8 cellular contexts compared by ENCODE assay signal in genomic region chr5:172186114-172186695, GRCh38. TPM values are rescaled to one million over a fixed set of nuclear protein-coding genes. Genes with fewer than 3 reads are reported as not detected.
DNase-seq lines count a peak whose midpoint lies in the region; ATAC-seq and TF ChIP-seq lines count a peak whose summit lies in the region.

No MANE protein-coding gene starts in this region.

- no peaks in the 10 kb centered on the region for H3K27me3 Mint-ChIP-seq in stimulated activated naive CD8-positive, alpha-beta T cell treated with anti-CD3 and anti-CD28 coated beads, Interleukin-15, Interleukin-2, amounts not matched to agents 100 ng/mL and 50 ng/mL, for 24 hours

- H3K27me3 ChIP-seq in brain microvascular endothelial cell (replicated peaks) (no peaks in the 10 kb centered on the region), mononuclear cell (ENCODE audit: insufficient read depth, low read length) (no peaks in the 10 kb centered on the region)

- no peak overlapping the region for H3K27ac ChIP-seq in brain microvascular endothelial cell

- in situ Hi-C loops in brain microvascular endothelial cell (cut with HindIII; ENCODE audit: low pct_ligation_motif_present, low sequenced_read_pairs) (no loop called here), ACHN (cut with HindIII; ENCODE audit: low pct_ligation_motif_present, low pct_unique_long_range_greater_than_20kb, low sequenced_read_pairs) (no loop called here)

- H3K9me3 Mint-ChIP-seq in stimulated activated naive CD8-positive, alpha-beta T cell treated with anti-CD3 and anti-CD28 coated beads, Interleukin-15, Interleukin-2, amounts not matched to agents 100 ng/mL and 50 ng/mL, for 24 hours = no peaks in the 10 kb centered on the region

- peaks cover 59% of the 10 kb centered on the region for H3K4me1 ChIP-seq in mononuclear cell (ENCODE audit: insufficient read depth, low read length)

- no peak for ATAC-seq in stimulated activated naive CD8-positive, alpha-beta T cell treated with anti-CD3 and anti-CD28 coated beads, Interleukin-15, Interleukin-2, amounts not matched to agents 100 U/mL and 50 U/mL, for 24 hours
- no peak for ATAC-seq in HG03097 (IDR thresholded peaks at IDR 0.05; ENCODE audit: low FRiP score, unreplicated experiment)

- H3K9me3 ChIP-seq in mononuclear cell (ENCODE audit: low read depth, low read length) = no peaks in the 10 kb centered on the region

- H3K36me3 Mint-ChIP-seq in stimulated activated naive CD8-positive, alpha-beta T cell treated with anti-CD3 and anti-CD28 coated beads, Interleukin-15, Interleukin-2, amounts not matched to agents 100 ng/mL and 50 ng/mL, for 24 hours (ENCODE audit: low read depth) = peaks cover 17% of the 10 kb centered on the region

- peak overlapping the region; percentile 99 for H3K4me3 Mint-ChIP-seq in stimulated activated naive CD8-positive, alpha-beta T cell treated with anti-CD3 and anti-CD28 coated beads, Interleukin-15, Interleukin-2, amounts not matched to agents 100 ng/mL and 50 ng/mL, for 24 hours

- peaks cover 64% of the 10 kb centered on the region for H3K4me1 Mint-ChIP-seq in stimulated activated naive CD8-positive, alpha-beta T cell treated with anti-CD3 and anti-CD28 coated beads, Interleukin-15, Interleukin-2, amounts not matched to agents 100 ng/mL and 50 ng/mL, for 24 hours (ENCODE audit: low read depth)

- no peak for TF ChIP-seq CTCF in brain microvascular endothelial cell (IDR thresholded peaks at IDR 0.05; ENCODE audit: low read depth, low read length, missing control alignments)

- H3K36me3 ChIP-seq in brain microvascular endothelial cell (replicated peaks) = no peaks in the 10 kb centered on the region

- H3K27ac Mint-ChIP-seq in stimulated activated naive CD8-positive, alpha-beta T cell treated with anti-CD3 and anti-CD28 coated beads, Interleukin-15, Interleukin-2, amounts not matched to agents 100 ng/mL and 50 ng/mL, for 24 hours = peak overlapping the region; percentile 98

- DNase-seq in stimulated activated naive CD8-positive, alpha-beta T cell treated with anti-CD3 and anti-CD28 coated beads, Interleukin-15, Interleukin-2, amounts not matched to agents 100 U/mL and 50 U/mL, for 24 hours = no peak
- DNase-seq in brain microvascular endothelial cell (no peak), ACHN (no peak), C1 segment of cervical spinal cord (lab: John Stamatoyannopoulos, UW) (no peak), NCI-H1092 (lab: John Stamatoyannopoulos, UW) (no peak)

- H3K4me3 ChIP-seq in brain microvascular endothelial cell (ENCODE audit: low read depth, low read length) (peak overlapping the region; percentile 94), mononuclear cell (ENCODE audit: low read length) (peak overlapping the region; percentile 85)

RNA-seq across cellular contexts. Expression of gene STK10, which starts 1.8 kb away (rescaled TPM):
- total RNA-seq in mononuclear cell = 134 TPM

RNA-seq across cellular contexts. Expression of gene EFCAB9, which starts 7.8 kb away (rescaled TPM):
- total RNA-seq in mononuclear cell = not detected
